1 cellular context compared by ENCODE assay signal in genomic region chr22:44783581-44783980, GRCh38.
TF ChIP-seq lines count a peak whose summit lies in the region.

No MANE protein-coding gene starts in this region.

TF ChIP-seq in GM23338, 12 proteins besides CTCF, POLR2A, EP300 and RAD21 (continued from another document):
- TF ChIP-seq ZNF114 (CRISPR knock-in tag; IDR thresholded peaks at IDR 0.05) (no peak), JUNB (IDR thresholded peaks at IDR 0.05; ENCODE audit: unreplicated experiment) (no peak), EZH2 (IDR thresholded peaks at IDR 0.05; ENCODE audit: low read depth, unreplicated experiment) (no peak)
- TF ChIP-seq, protein P1, sequence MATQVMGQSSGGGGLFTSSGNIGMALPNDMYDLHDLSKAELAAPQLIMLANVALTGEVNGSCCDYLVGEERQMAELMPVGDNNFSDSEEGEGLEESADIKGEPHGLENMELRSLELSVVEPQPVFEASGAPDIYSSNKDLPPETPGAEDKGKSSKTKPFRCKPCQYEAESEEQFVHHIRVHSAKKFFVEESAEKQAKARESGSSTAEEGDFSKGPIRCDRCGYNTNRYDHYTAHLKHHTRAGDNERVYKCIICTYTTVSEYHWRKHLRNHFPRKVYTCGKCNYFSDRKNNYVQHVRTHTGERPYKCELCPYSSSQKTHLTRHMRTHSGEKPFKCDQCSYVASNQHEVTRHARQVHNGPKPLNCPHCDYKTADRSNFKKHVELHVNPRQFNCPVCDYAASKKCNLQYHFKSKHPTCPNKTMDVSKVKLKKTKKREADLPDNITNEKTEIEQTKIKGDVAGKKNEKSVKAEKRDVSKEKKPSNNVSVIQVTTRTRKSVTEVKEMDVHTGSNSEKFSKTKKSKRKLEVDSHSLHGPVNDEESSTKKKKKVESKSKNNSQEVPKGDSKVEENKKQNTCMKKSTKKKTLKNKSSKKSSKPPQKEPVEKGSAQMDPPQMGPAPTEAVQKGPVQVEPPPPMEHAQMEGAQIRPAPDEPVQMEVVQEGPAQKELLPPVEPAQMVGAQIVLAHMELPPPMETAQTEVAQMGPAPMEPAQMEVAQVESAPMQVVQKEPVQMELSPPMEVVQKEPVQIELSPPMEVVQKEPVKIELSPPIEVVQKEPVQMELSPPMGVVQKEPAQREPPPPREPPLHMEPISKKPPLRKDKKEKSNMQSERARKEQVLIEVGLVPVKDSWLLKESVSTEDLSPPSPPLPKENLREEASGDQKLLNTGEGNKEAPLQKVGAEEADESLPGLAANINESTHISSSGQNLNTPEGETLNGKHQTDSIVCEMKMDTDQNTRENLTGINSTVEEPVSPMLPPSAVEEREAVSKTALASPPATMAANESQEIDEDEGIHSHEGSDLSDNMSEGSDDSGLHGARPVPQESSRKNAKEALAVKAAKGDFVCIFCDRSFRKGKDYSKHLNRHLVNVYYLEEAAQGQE (IDR thresholded peaks at IDR 0.05; ENCODE audit: unreplicated experiment) = no peak
TF ChIP-seq in GM23338: peak in this region for 0.
